ENCODE assay signal across 8 cellular contexts in genomic region chr17:78343433-78344201, GRCh38. TPM values are rescaled to one million over a fixed set of nuclear protein-coding genes. Genes with fewer than 3 reads are reported as not detected.
DNase-seq lines count a peak whose midpoint lies in the region; ATAC-seq, FAIRE-seq and TF ChIP-seq lines count a peak whose summit lies in the region.

No MANE protein-coding gene starts in this region.

- H3K27me3 ChIP-seq in Panc1 (ENCODE audit: control insufficient read depth, insufficient read depth, low read length) (no peaks in the 10 kb centered on the region), lung (ENCODE audit: control insufficient read depth, insufficient read depth) (no peaks in the 10 kb centered on the region), stomach smooth muscle (ENCODE audit: control insufficient read depth in 1 of 2, insufficient read depth in 2 of 2, low read length in 2 of 2) (no peaks in the 10 kb centered on the region), BE2C (no peaks in the 10 kb centered on the region)

- 34 to 40% methylated on average over 19 of the region's 19 CpGs for WGBS in lung, 2 donors

- DNase-seq in GM19239 (ENCODE audit: insufficient read length, low spot score) (peak; percentile 80), Panc1 (ENCODE audit: low read depth, low spot score) (no peak), lung (ENCODE audit: low spot score) (peak; percentile 68), BE2C (no peak), G401 (ENCODE audit: low spot score) (no peak)
- peak; percentile 70 for DNase-seq in activated naive CD4-positive, alpha-beta T cell treated with Interleukin-2 at 50 U/mL for 16 hours

- H3K9me3 ChIP-seq in Panc1 (ENCODE audit: control insufficient read depth, insufficient read depth, low read depth, low read length) (no peaks in the 10 kb centered on the region), lung (ENCODE audit: control insufficient read depth in 2 of 2, insufficient read depth in 1 of 2, low read length in 1 of 2) (no peaks in the 10 kb centered on the region), stomach smooth muscle (ENCODE audit: control insufficient read depth in 2 of 2, low read length in 2 of 2) (no peaks in the 10 kb centered on the region), BE2C (no peaks in the 10 kb centered on the region)

- TF ChIP-seq CTCF in Panc1 (IDR thresholded peaks at IDR 0.05) (no peak), lung (IDR thresholded peaks at IDR 0.05; ENCODE audit: control extremely low read depth, extremely low read depth) (no peak), BE2C (IDR thresholded peaks at IDR 0.05; ENCODE audit: low read depth, low read length) (no peak)

- CTCF ChIA-PET in Panc1 (lab: Charles Lee), result interaction anchor here (0.6 to 1.3 kb wide), 3 partner anchors 15 to 79 kb away, joined by 3 to 9 read pairs (median 3); no protein-coding TSS in a partner anchor

- BruUV-seq in Panc1 (replicated peaks; lab: Mats Ljungman, UMichigan), result no TSS peak

- intact Hi-C loops in Panc1 (cut with micrococcal nuclease; ENCODE audit: unreplicated experiment), result no loop called here

- FAIRE-seq in GM19239 (lab: Jason Lieb, UNC), result peak; percentile 92

- H3K36me3 ChIP-seq in Panc1 (ENCODE audit: control insufficient read depth, insufficient read depth, low read length), result no peaks in the 10 kb centered on the region
- H3K36me3 ChIP-seq in lung (ENCODE audit: control insufficient read depth in 2 of 2, insufficient read depth in 2 of 2, low read length in 2 of 2), result no peaks in the 10 kb centered on the region
- no peaks in the 10 kb centered on the region for H3K36me3 ChIP-seq in stomach smooth muscle (ENCODE audit: control insufficient read depth in 2 of 2, insufficient read depth in 2 of 2, low read length in 2 of 2)
- no peaks in the 10 kb centered on the region for H3K36me3 ChIP-seq in BE2C

- in situ Hi-C loops in Panc1 (cut with HindIII; ENCODE audit: low pct_unique_long_range_greater_than_20kb, low sequenced_read_pairs), result no loop called here
- in situ Hi-C loops in G401 (cut with HindIII; ENCODE audit: low sequenced_read_pairs), result no loop called here

- H3K4me1 ChIP-seq in Panc1 (ENCODE audit: control insufficient read depth, insufficient read depth, low read length) (peaks cover 63% of the 10 kb centered on the region), lung (ENCODE audit: control insufficient read depth in 2 of 2, insufficient read depth in 2 of 2, low read length in 2 of 2) (peaks cover 18 to 41% of the 10 kb centered on the region in 2 donors), stomach smooth muscle (ENCODE audit: control insufficient read depth, insufficient read depth, low read length) (peaks cover 35% of the 10 kb centered on the region), BE2C (no peaks in the 10 kb centered on the region)

- H3K9ac ChIP-seq in stomach smooth muscle (ENCODE audit: low read length in 2 of 2), result peak overlapping the region; percentile 55 to 81

- POLR2A ChIA-PET in Panc1 (lab: Charles Lee), result interaction anchor here (0.6 to 1.2 kb wide), 3 partner anchors 14 to 137 kb away, joined by 3 to 10 read pairs (median 4); no protein-coding TSS in a partner anchor

- H3K27ac ChIP-seq in Panc1 (ENCODE audit: low read length) (peak overlapping the region; percentile 90), lung (ENCODE audit: low read depth in 1 of 2, low read length in 1 of 2) (peak overlapping the region; percentile 92 to 97), stomach smooth muscle (ENCODE audit: low read length) (peak overlapping the region; percentile 91)

- H3K4me3 ChIP-seq in Panc1 (ENCODE audit: low read depth in 2 of 2, low read length in 2 of 2) (no peak overlapping the region), lung (no peak overlapping the region), stomach smooth muscle (ENCODE audit: low read length in 2 of 2) (peak overlapping the region in 1 of 2 donors; percentile 67), BE2C (ENCODE audit: low read depth, low read length) (no peak overlapping the region)

- ATAC-seq in Panc1 (no peak), lung (ENCODE audit: insufficient read depth, low FRiP score) (no peak), GM18868 (IDR thresholded peaks at IDR 0.05; ENCODE audit: unreplicated experiment) (no peak)

RNA-seq across cellular contexts. Expression of gene SOCS3, which starts 16.3 kb away (rescaled TPM):
- total RNA-seq in Panc1 (2021; ENCODE audit: unreplicated experiment) (53.1 TPM), lung (10 to 100 TPM; 65.8 to 83.8 TPM)
- 30.5 TPM for polyA plus RNA-seq in Panc1 (2012; ENCODE audit: insufficient read length)
- polyA plus RNA-seq in lung, result 100 to 1,000 TPM; 143 to 545 TPM
- 0.52 TPM for polyA plus RNA-seq in BE2C (2012; ENCODE audit: insufficient read depth, insufficient read length, low read depth)
- 72.7 and 90.1 TPM in 2 replicates for total RNA-seq in G401 (2014; rRNA removed; shearing (Covaris generic))

RNA-seq across cellular contexts. Expression of gene PGS1, which starts 34.8 kb away (rescaled TPM):
- 47.5 TPM for total RNA-seq in Panc1 (2021; ENCODE audit: unreplicated experiment)
- 40.3 TPM for polyA plus RNA-seq in Panc1 (2012; ENCODE audit: insufficient read length)
- 100 to 1,000 TPM in 1 of 2 donors, 10 to 100 TPM in 1; 90.6 to 104 TPM for total RNA-seq in lung
- polyA plus RNA-seq in lung, result 10 to 100 TPM; 44.9 to 98.0 TPM
- polyA plus RNA-seq in BE2C (2012; ENCODE audit: insufficient read depth, insufficient read length, low read depth), result 66.0 TPM
- 16.3 and 43.0 TPM in 2 replicates for total RNA-seq in G401 (2014; rRNA removed; shearing (Covaris generic))

Comparison
In these comparisons a context has a peak if more than half of its experiments do, and no peak if none do; other contexts are left out.
1. DNase-seq: peak in GM19239 (single experiment), activated naive CD4-positive, alpha-beta T cell treated with Interleukin-2 at 50 U/mL for 16 hours (single experiment) and lung (single experiment); none in Panc1 (single experiment), BE2C (single experiment) and G401 (single experiment).
2. Peak in every context shown above with its lines, with median percentiles within 50 percentile points of each other: H3K27ac ChIP-seq.